Comparison of ENCODE assay signal across 1 cellular context in the genomic region with DNA sequence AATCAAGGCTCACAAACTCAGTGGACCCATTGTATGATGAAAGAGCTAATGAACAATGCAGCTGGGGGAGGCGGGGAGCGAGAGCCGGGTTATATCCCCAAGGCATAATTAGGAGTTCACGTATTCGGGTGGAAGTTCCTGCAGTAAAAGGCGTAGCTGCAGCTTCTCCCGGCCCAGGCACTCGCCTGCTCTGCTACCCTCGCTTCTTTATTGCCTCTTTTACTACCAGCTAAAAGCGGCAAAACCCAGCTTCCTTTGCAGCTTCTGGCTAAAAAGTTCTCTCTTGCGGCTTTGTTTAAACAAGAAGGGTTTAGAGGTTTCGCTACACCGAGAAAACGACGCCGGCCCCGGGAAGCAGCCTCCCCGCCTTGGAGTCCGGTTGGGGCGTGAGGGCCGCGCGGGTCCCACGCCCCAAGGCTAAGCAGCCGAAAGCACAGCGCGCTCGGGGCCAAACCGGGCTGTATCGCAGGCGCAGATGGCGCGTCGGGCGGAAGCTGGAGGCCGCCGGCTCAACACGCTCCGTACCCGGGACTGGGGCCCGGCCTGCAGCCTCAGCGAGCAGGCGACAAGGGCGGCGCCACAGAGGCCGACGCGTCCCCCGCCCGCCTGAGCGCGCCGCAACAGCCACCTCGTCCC.
TF ChIP-seq lines count a peak whose summit lies in the region.

No MANE protein-coding gene starts in this region.

TF ChIP-seq in HepG2, 621 proteins besides CTCF, POLR2A, EP300 and RAD21 (continued from another document and continues in another):
- TF ChIP-seq, protein P1, sequence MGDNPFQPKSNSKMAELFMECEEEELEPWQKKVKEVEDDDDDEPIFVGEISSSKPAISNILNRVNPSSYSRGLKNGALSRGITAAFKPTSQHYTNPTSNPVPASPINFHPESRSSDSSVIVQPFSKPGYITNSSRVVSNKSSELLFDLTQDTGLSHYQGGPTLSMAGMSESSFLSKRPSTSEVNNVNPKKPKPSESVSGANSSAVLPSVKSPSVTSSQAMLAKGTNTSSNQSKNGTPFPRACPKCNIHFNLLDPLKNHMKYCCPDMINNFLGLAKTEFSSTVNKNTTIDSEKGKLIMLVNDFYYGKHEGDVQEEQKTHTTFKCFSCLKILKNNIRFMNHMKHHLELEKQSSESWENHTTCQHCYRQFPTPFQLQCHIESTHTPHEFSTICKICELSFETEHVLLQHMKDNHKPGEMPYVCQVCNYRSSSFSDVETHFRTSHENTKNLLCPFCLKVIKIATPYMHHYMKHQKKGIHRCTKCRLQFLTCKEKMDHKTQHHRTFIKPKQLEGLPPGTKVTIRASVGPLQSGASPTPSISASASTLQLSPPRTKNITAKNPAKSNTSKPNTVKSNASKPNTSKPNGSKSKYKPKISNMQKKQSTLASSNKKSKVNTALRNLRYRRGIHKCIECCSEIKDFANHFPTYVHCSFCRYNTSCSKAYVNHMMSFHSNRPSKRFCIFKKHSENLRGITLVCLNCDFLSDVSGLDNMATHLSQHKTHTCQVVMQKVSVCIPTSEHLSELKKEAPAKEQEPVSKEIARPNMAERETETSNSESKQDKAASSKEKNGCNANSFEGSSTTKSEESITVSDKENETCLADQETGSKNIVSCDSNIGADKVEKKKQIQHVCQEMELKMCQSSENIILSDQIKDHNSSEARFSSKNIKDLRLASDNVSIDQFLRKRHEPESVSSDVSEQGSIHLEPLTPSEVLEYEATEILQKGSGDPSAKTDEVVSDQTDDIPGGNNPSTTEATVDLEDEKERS (CRISPR knock-in tag; IDR thresholded peaks at IDR 0.05), result no peak
- TF ChIP-seq NRL (CRISPR knock-in tag; IDR thresholded peaks at IDR 0.05; ENCODE audit: borderline replicate concordance), result peak; percentile 66; the same call in 1 of the 2 replicates
- TF ChIP-seq AFF4 (CRISPR knock-in tag; IDR thresholded peaks at IDR 0.05), result no peak
- peak; percentile 32 for TF ChIP-seq ZNF235 (CRISPR knock-in tag; IDR thresholded peaks at IDR 0.05; ENCODE audit: borderline replicate concordance)
- no peak for TF ChIP-seq NFE2L2 (IDR thresholded peaks at IDR 0.05; ENCODE audit: low read length)
- TF ChIP-seq HOXA3 (CRISPR knock-in tag; IDR thresholded peaks at IDR 0.05), result no peak
- TF ChIP-seq ZFX (CRISPR knock-in tag; IDR thresholded peaks at IDR 0.05; ENCODE audit: low read depth), result peak; percentile 98
- no peak for TF ChIP-seq ZNF10 (CRISPR knock-in tag; IDR thresholded peaks at IDR 0.05; ENCODE audit: borderline replicate concordance, low read depth)
- TF ChIP-seq KLF16 (CRISPR knock-in tag; IDR thresholded peaks at IDR 0.05), result peak in 1 of 2 experiments; percentile 13; a peak in 1 of 4 replicates
- 0 out of 2 replicates have a peak, but pooled peaks have one; percentile 41 for TF ChIP-seq SIN3A (IDR thresholded peaks at IDR 0.05; ENCODE audit: borderline replicate concordance, low read depth, low read length)
- TF ChIP-seq HOMEZ (CRISPR knock-in tag; IDR thresholded peaks at IDR 0.05; ENCODE audit: low read depth), result no peak
- TF ChIP-seq SP140L (CRISPR knock-in tag; IDR thresholded peaks at IDR 0.05; ENCODE audit: borderline replicate concordance), result peak; percentile 64; the same call in 1 of the 2 replicates
- TF ChIP-seq ZBTB14 (CRISPR knock-in tag; IDR thresholded peaks at IDR 0.05), result no peak
- TF ChIP-seq, protein P2, sequence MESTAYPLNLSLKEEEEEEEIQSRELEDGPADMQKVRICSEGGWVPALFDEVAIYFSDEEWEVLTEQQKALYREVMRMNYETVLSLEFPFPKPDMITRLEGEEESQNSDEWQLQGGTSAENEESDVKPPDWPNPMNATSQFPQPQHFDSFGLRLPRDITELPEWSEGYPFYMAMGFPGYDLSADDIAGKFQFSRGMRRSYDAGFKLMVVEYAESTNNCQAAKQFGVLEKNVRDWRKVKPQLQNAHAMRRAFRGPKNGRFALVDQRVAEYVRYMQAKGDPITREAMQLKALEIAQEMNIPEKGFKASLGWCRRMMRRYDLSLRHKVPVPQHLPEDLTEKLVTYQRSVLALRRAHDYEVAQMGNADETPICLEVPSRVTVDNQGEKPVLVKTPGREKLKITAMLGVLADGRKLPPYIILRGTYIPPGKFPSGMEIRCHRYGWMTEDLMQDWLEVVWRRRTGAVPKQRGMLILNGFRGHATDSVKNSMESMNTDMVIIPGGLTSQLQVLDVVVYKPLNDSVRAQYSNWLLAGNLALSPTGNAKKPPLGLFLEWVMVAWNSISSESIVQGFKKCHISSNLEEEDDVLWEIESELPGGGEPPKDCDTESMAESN (CRISPR knock-in tag; conservative IDR thresholded peaks at IDR 0.05), result peak; percentile 86
- TF ChIP-seq, protein P3, sequence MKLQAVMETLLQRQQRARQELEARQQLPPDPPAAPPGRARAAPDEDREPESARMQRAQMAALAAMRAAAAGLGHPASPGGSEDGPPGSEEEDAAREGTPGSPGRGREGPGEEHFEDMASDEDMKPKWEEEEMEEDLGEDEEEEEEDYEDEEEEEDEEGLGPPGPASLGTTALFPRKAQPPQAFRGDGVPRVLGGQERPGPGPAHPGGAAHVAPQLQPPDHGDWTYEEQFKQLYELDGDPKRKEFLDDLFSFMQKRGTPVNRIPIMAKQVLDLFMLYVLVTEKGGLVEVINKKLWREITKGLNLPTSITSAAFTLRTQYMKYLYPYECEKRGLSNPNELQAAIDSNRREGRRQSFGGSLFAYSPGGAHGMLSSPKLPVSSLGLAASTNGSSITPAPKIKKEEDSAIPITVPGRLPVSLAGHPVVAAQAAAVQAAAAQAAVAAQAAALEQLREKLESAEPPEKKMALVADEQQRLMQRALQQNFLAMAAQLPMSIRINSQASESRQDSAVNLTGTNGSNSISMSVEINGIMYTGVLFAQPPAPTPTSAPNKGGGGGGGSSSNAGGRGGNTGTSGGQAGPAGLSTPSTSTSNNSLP (IDR thresholded peaks at IDR 0.05; ENCODE audit: low read depth, low read length), result peak; percentile 15; the same call in 1 of the 2 replicates
- TF ChIP-seq HINFP (CRISPR knock-in tag; IDR thresholded peaks at IDR 0.05; ENCODE audit: low read depth), result 0 out of 2 replicates have a peak, but pooled peaks have one; percentile 18
- no peak for TF ChIP-seq MZF1 (CRISPR knock-in tag; IDR thresholded peaks at IDR 0.05; ENCODE audit: borderline replicate concordance)
- no peak for TF ChIP-seq ATF7 (IDR thresholded peaks at IDR 0.05)
- TF ChIP-seq ATF7 (CRISPR knock-in tag; IDR thresholded peaks at IDR 0.05), result no peak
- peak; percentile 93 for TF ChIP-seq POLR2G (IDR thresholded peaks at IDR 0.05; ENCODE audit: low read depth, low read length)
- 0 out of 2 replicates have a peak, but pooled peaks have one; percentile 56 for TF ChIP-seq ZNF251 (CRISPR knock-in tag; IDR thresholded peaks at IDR 0.05)
- TF ChIP-seq, protein P4, sequence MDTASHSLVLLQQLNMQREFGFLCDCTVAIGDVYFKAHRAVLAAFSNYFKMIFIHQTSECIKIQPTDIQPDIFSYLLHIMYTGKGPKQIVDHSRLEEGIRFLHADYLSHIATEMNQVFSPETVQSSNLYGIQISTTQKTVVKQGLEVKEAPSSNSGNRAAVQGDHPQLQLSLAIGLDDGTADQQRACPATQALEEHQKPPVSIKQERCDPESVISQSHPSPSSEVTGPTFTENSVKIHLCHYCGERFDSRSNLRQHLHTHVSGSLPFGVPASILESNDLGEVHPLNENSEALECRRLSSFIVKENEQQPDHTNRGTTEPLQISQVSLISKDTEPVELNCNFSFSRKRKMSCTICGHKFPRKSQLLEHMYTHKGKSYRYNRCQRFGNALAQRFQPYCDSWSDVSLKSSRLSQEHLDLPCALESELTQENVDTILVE (CRISPR knock-in tag; IDR thresholded peaks at IDR 0.05), result no peak; the same call in 1 of the 2 replicates
- peak; percentile 96; the same call in 1 of the 2 replicates for TF ChIP-seq ZNF782 (CRISPR knock-in tag; IDR thresholded peaks at IDR 0.05; ENCODE audit: borderline replicate concordance)
- peak; percentile 86; the same call in 1 of the 2 replicates for TF ChIP-seq ZNF275 (CRISPR knock-in tag; IDR thresholded peaks at IDR 0.05; ENCODE audit: borderline replicate concordance)
- peak; percentile 98 for TF ChIP-seq KLF12 (CRISPR knock-in tag; IDR thresholded peaks at IDR 0.05; ENCODE audit: borderline replicate concordance)
- TF ChIP-seq ISX (CRISPR knock-in tag; conservative IDR thresholded peaks at IDR 0.05), result peak; percentile 80; the same call in 1 of the 2 replicates
- no peak for TF ChIP-seq ZKSCAN1 (IDR thresholded peaks at IDR 0.05; ENCODE audit: low read length)
- no peak for TF ChIP-seq SRSF4 (IDR thresholded peaks at IDR 0.05; ENCODE audit: low read depth, low read length, poor library complexity, severe bottlenecking)
- TF ChIP-seq, protein P5, sequence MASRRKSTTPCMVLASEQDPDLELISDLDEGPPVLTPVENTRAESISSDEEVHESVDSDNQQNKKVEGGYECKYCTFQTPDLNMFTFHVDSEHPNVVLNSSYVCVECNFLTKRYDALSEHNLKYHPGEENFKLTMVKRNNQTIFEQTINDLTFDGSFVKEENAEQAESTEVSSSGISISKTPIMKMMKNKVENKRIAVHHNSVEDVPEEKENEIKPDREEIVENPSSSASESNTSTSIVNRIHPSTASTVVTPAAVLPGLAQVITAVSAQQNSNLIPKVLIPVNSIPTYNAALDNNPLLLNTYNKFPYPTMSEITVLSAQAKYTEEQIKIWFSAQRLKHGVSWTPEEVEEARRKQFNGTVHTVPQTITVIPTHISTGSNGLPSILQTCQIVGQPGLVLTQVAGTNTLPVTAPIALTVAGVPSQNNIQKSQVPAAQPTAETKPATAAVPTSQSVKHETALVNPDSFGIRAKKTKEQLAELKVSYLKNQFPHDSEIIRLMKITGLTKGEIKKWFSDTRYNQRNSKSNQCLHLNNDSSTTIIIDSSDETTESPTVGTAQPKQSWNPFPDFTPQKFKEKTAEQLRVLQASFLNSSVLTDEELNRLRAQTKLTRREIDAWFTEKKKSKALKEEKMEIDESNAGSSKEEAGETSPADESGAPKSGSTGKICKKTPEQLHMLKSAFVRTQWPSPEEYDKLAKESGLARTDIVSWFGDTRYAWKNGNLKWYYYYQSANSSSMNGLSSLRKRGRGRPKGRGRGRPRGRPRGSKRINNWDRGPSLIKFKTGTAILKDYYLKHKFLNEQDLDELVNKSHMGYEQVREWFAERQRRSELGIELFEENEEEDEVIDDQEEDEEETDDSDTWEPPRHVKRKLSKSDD (CRISPR knock-in tag; IDR thresholded peaks at IDR 0.05; ENCODE audit: low read depth), result no peak
- peak; percentile 85 for TF ChIP-seq TBX2 (CRISPR knock-in tag; IDR thresholded peaks at IDR 0.05; ENCODE audit: borderline replicate concordance)
- peak; percentile 95 for TF ChIP-seq ZNF672 (CRISPR knock-in tag; IDR thresholded peaks at IDR 0.05)
